8 cellular contexts compared by ENCODE assay signal in genomic region chr21:14215971-14216621, GRCh38. TPM values are rescaled to one million over a fixed set of nuclear protein-coding genes. Genes with fewer than 3 reads are reported as not detected.
DNase-seq lines count a peak whose midpoint lies in the region; ATAC-seq, FAIRE-seq and TF ChIP-seq lines count a peak whose summit lies in the region.

Gene RBM11 (plus strand): TSS chr21:14216157. CDS start chr21:14216187, 30 bp downstream.

- no peaks in the 10 kb centered on the region for H3K27me3 ChIP-seq in HepG2 (ENCODE audit: control insufficient read depth in 1 of 2, insufficient read depth in 2 of 2, low read length in 2 of 2)

- ATAC-seq in GM18499 (IDR thresholded peaks at IDR 0.05; ENCODE audit: insufficient read depth, unreplicated experiment) (peak; percentile 43), HG02870 (IDR thresholded peaks at IDR 0.05; ENCODE audit: unreplicated experiment) (peak; percentile 95), HepG2 (peak; percentile 99)

- H3K4me3 Mint-ChIP-seq in dendritic cell treated with granulocyte-macrophage colony-stimulating factor and Interleukin-4, amounts not matched to agents 40 ng/mL and 50 ng/mL, for 4 days = peak within 1 kb of the TSS; percentile 80

- H3K36me3 ChIP-seq in HepG2 (replicated peaks in 1 of 2; ENCODE audit: control insufficient read depth in 1 of 2, insufficient read depth in 2 of 2, low read length in 2 of 2) = no peaks in the 10 kb centered on the region

- TF ChIP-seq EP300 in HepG2 (IDR thresholded peaks at IDR 0.05; ENCODE audit: low read depth in 2 of 2, low read length in 2 of 2) = no peak
- no peak for TF ChIP-seq EP300 in HepG2 (CRISPR knock-in tag; IDR thresholded peaks at IDR 0.05; ENCODE audit: borderline replicate concordance)

- in situ Hi-C loops in HepG2 (cut with HindIII; ENCODE audit: extremely low pct_ligation_motif_present, low pct_unique_long_range_greater_than_20kb) = no loop called here

- peak within 1 kb of the TSS; percentile 42 for H2AFZ ChIP-seq in HepG2 (ENCODE audit: low read length)

- TF ChIP-seq POLR2A in HepG2 (IDR thresholded peaks at IDR 0.05; ENCODE audit: insufficient read depth in 1 of 2, low read depth in 2 of 2, low read length in 2 of 2) = no peak

- POLR2A ChIA-PET in HepG2 (lab: Yijun Ruan, JAX) = no interaction called here

- no peak within 1 kb of the TSS for H3K27ac Mint-ChIP-seq in dendritic cell treated with granulocyte-macrophage colony-stimulating factor and Interleukin-4, amounts not matched to agents 40 ng/mL and 50 ng/mL, for 4 days

- TF ChIP-seq CTCF in HepG2 (CRISPR knock-in tag; IDR thresholded peaks at IDR 0.05) = no peak

- no peak for TF ChIP-seq RAD21 in HepG2 (CRISPR knock-in tag; IDR thresholded peaks at IDR 0.05)

- no peaks in the 10 kb centered on the region for H3K4me1 Mint-ChIP-seq in dendritic cell treated with granulocyte-macrophage colony-stimulating factor and Interleukin-4, amounts not matched to agents 40 ng/mL and 50 ng/mL, for 4 days (ENCODE audit: low read depth)

- no peaks in the 10 kb centered on the region for H3K79me2 ChIP-seq in HepG2 (ENCODE audit: insufficient read depth, low read length)

- H3K36me3 Mint-ChIP-seq in dendritic cell treated with granulocyte-macrophage colony-stimulating factor and Interleukin-4, amounts not matched to agents 40 ng/mL and 50 ng/mL, for 4 days (ENCODE audit: low read depth) = no peaks in the 10 kb centered on the region

- DNase-seq in NCI-H2171 (lab: John Stamatoyannopoulos, UW) (peak; percentile 84), HepG2 (ENCODE audit: low spot score) (peak; percentile 5), cortex of kidney (lab: John Stamatoyannopoulos, UW) (no peak)
- peak; percentile 88 for DNase-seq in activated CD4-positive, alpha-beta T cell treated with anti-CD3 and anti-CD28 coated beads for 48 hours
- peak; percentile 78 for DNase-seq in stimulated activated CD4-positive, alpha-beta T cell treated with anti-CD3 and anti-CD28 coated beads, Interleukin-2, amount 100 ng/mL, for 4 hours (ENCODE audit: low read depth)

- H3K9me3 ChIP-seq in HepG2 (ENCODE audit: low read length) = no peaks in the 10 kb centered on the region

- peak within 1 kb of the TSS; percentile 45 to 68 (median 64); a peak in 5 of 6 replicates for H3K4me3 ChIP-seq in HepG2 (replicated peaks in 1 of 3; ENCODE audit: insufficient read depth in 1 of 3, low read depth in 2 of 3, low read length in 3 of 3)

- no peak within 1 kb of the TSS for H3K27ac ChIP-seq in HepG2 (ENCODE audit: extremely low read length, insufficient read depth, low read length)

- WGBS in HepG2 (ENCODE audit: low lambda C conversion rate) = 31% methylated on average over 33 of the region's 54 CpGs

- H3K4me1 ChIP-seq in HepG2 (ENCODE audit: insufficient read depth, low read length) = no peaks in the 10 kb centered on the region

- peaks cover 9% of the 10 kb centered on the region for H3K27me3 Mint-ChIP-seq in dendritic cell treated with granulocyte-macrophage colony-stimulating factor and Interleukin-4, amounts not matched to agents 40 ng/mL and 50 ng/mL, for 4 days

- intact Hi-C loops in dendritic cell treated with granulocyte-macrophage colony-stimulating factor and Interleukin-4, amounts not matched to agents 40 ng/mL and 50 ng/mL, for 4 days (cut with micrococcal nuclease) = no loop called here
- intact Hi-C loops in HepG2 (cut with micrococcal nuclease; ENCODE audit: unreplicated experiment) = no loop called here

- CTCF ChIA-PET in HepG2 (lab: Yijun Ruan, JAX; ENCODE audit: low intra/inter-chr PET ratio, low total read pairs) = no interaction called here

- FAIRE-seq in HepG2 (lab: Jason Lieb, UNC) = no peak

- no peaks in the 10 kb centered on the region for H3K9me3 Mint-ChIP-seq in dendritic cell treated with granulocyte-macrophage colony-stimulating factor and Interleukin-4, amounts not matched to agents 40 ng/mL and 50 ng/mL, for 4 days

- H4K20me1 ChIP-seq in HepG2 (ENCODE audit: insufficient read depth, low read length) = no peaks in the 10 kb centered on the region

- no peak within 1 kb of the TSS for H3K9ac ChIP-seq in HepG2 (ENCODE audit: insufficient read depth, low read depth, low read length)

- no TSS peak for BruUV-seq in HepG2 (replicated peaks; lab: Mats Ljungman, UMichigan)

- peak within 1 kb of the TSS; percentile 62 for H3K4me2 ChIP-seq in HepG2 (ENCODE audit: low read depth, low read length)

TF ChIP-seq in HepG2, 621 proteins besides CTCF, POLR2A, EP300 and RAD21:
- peak; percentile 54 for TF ChIP-seq HNRNPLL (IDR thresholded peaks at IDR 0.05; ENCODE audit: low read depth, low read length, poor library complexity, severe bottlenecking)
- TF ChIP-seq ZNF644 (CRISPR knock-in tag; IDR thresholded peaks at IDR 0.05; ENCODE audit: low read depth) = no peak
- TF ChIP-seq SP1 (IDR thresholded peaks at IDR 0.05) = no peak
- peak; percentile 23; the same call in 1 of the 2 replicates for TF ChIP-seq SP1 (CRISPR knock-in tag; IDR thresholded peaks at IDR 0.05)
- no peak for TF ChIP-seq ZFP36L2 (CRISPR knock-in tag; IDR thresholded peaks at IDR 0.05)
- peak; percentile 39; the same call in 1 of the 2 replicates for TF ChIP-seq ZBTB14 (CRISPR knock-in tag; IDR thresholded peaks at IDR 0.05)

RNA-seq across cellular contexts. Expression of gene RBM11, which starts in this region (rescaled TPM):
- 0.24 TPM in 1 of 2 replicates, not detected in the other for total RNA-seq in HepG2 (2016; rRNA removed; fragmentation: Illumina TruSeq; extraction: Trizol)
- not detected in 2 replicates for total RNA-seq in HepG2 (2016; cell fraction: cytosol; rRNA removed; fragmentation: Illumina TruSeq; extraction: Trizol; ENCODE audit: low read depth)
- not detected in 2 replicates for total RNA-seq in HepG2 (2016; cell fraction: insoluble cytoplasmic fraction; rRNA removed; fragmentation: Illumina TruSeq; extraction: Trizol)
- not detected in 2 replicates for total RNA-seq in HepG2 (2016; cell fraction: membrane; rRNA removed; fragmentation: Illumina TruSeq; extraction: Trizol)
- total RNA-seq in HepG2 (2016; cell fraction: nucleus; rRNA removed; fragmentation: Illumina TruSeq; extraction: Trizol) = not detected in 2 replicates
- 0.14 and 0.26 TPM in 2 replicates for polyA plus RNA-seq in HepG2 (2011; rRNA removed)
- 0.04 and 0.16 TPM in 2 replicates for polyA plus RNA-seq in HepG2 (2011; cell fraction: cytosol; rRNA removed)
- 0.42 TPM in 1 of 2 replicates, not detected in the other for polyA plus RNA-seq in HepG2 (2011; cell fraction: nucleus; rRNA removed)
- polyA plus RNA-seq in HepG2 (2012) = 0.09 TPM in 1 of 2 replicates, not detected in the other
- polyA plus RNA-seq in HepG2 (2016; cell fraction: cytosol; fragmentation: Illumina TruSeq; extraction: Trizol; ENCODE audit: low read depth) = not detected in 2 replicates
- not detected in 2 replicates for polyA plus RNA-seq in HepG2 (2016; cell fraction: insoluble cytoplasmic fraction; fragmentation: Illumina TruSeq; extraction: Trizol; ENCODE audit: low read depth)
- not detected in 2 replicates for polyA plus RNA-seq in HepG2 (2016; cell fraction: membrane; fragmentation: Illumina TruSeq; extraction: Trizol; ENCODE audit: low read depth)
- not detected in 2 replicates for polyA plus RNA-seq in HepG2 (2016; cell fraction: nucleus; fragmentation: Illumina TruSeq; extraction: Trizol; ENCODE audit: insufficient read depth, low read depth)
- not detected in 2 replicates for polyA minus RNA-seq in HepG2 (2011; rRNA and poly(A)+ RNA removed; ENCODE audit: low replicate concordance)
- polyA minus RNA-seq in HepG2 (2011; cell fraction: cytosol; rRNA and poly(A)+ RNA removed) = not detected in 2 replicates
- 0.90 TPM in 1 of 2 replicates, not detected in the other for polyA minus RNA-seq in HepG2 (2011; cell fraction: nucleus; rRNA and poly(A)+ RNA removed)

Comparison
In these comparisons a context has a peak if more than half of its experiments do, and no peak if none do; other contexts are left out.
1. Peak in DNase-seq, ATAC-seq, H3K4me3 ChIP-seq and H3K4me2 ChIP-seq in HepG2; RNA of the gene not detected or under 1 TPM.
2. ATAC-seq: peak in every context shown above with its lines; median percentile 99 in HepG2; 95 in HG02870; 43 in GM18499.